Comparison of ENCODE assay signal across 1 cellular context in the genomic region with DNA sequence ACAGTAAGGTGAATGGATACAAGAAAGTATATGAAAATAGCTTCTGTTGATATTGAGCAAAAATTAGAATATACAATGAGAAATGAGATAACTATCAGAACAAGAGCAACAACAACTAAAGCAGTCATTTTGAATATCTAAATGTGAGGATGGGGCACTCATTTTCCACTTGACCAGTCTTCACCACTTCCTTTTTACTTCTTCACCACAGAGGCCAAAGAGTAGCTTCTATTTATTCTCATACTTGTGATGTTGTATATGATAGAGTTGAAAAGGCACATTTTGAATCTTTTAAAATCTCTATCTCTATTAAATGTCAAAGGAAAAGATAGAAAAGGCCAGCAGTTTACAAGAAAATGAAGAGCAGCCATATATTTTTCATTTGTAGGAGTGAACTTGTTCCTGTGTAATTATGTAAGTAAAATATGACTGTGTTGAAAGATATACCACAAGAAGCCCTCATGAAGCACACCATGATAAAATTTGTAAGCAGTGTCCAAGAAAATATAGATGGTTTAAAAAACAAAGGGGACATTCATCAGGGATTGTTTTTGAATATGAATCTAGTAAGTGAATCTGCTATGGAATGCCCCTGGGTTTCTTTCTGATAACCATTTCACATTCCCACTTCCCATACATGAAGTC.
TF ChIP-seq lines count a peak whose summit lies in the region.

No MANE protein-coding gene starts in this region.

TF ChIP-seq in WTC11, 78 proteins besides CTCF, POLR2A, EP300 and RAD21 (continued from another document):
- TF ChIP-seq, protein P1, sequence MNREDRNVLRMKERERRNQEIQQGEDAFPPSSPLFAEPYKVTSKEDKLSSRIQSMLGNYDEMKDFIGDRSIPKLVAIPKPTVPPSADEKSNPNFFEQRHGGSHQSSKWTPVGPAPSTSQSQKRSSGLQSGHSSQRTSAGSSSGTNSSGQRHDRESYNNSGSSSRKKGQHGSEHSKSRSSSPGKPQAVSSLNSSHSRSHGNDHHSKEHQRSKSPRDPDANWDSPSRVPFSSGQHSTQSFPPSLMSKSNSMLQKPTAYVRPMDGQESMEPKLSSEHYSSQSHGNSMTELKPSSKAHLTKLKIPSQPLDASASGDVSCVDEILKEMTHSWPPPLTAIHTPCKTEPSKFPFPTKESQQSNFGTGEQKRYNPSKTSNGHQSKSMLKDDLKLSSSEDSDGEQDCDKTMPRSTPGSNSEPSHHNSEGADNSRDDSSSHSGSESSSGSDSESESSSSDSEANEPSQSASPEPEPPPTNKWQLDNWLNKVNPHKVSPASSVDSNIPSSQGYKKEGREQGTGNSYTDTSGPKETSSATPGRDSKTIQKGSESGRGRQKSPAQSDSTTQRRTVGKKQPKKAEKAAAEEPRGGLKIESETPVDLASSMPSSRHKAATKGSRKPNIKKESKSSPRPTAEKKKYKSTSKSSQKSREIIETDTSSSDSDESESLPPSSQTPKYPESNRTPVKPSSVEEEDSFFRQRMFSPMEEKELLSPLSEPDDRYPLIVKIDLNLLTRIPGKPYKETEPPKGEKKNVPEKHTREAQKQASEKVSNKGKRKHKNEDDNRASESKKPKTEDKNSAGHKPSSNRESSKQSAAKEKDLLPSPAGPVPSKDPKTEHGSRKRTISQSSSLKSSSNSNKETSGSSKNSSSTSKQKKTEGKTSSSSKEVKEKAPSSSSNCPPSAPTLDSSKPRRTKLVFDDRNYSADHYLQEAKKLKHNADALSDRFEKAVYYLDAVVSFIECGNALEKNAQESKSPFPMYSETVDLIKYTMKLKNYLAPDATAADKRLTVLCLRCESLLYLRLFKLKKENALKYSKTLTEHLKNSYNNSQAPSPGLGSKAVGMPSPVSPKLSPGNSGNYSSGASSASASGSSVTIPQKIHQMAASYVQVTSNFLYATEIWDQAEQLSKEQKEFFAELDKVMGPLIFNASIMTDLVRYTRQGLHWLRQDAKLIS (CRISPR knock-in tag; IDR thresholded peaks at IDR 0.05; ENCODE audit: borderline replicate concordance), result no peak
- TF ChIP-seq GRHL2 (CRISPR knock-in tag; IDR thresholded peaks at IDR 0.05; ENCODE audit: insufficient replicate concordance, severe bottlenecking) (no peak), NR2C2 (CRISPR knock-in tag; IDR thresholded peaks at IDR 0.05) (no peak), FOXJ3 (CRISPR knock-in tag; IDR thresholded peaks at IDR 0.05; ENCODE audit: borderline replicate concordance) (no peak), NR3C1 (CRISPR knock-in tag; conservative IDR thresholded peaks at IDR 0.05; ENCODE audit: low read depth) (no peak), ELF4 (CRISPR knock-in tag; IDR thresholded peaks at IDR 0.05; ENCODE audit: low read depth) (no peak), TEAD4 (CRISPR knock-in tag; IDR thresholded peaks at IDR 0.05) (no peak)
- TF ChIP-seq, protein P2, sequence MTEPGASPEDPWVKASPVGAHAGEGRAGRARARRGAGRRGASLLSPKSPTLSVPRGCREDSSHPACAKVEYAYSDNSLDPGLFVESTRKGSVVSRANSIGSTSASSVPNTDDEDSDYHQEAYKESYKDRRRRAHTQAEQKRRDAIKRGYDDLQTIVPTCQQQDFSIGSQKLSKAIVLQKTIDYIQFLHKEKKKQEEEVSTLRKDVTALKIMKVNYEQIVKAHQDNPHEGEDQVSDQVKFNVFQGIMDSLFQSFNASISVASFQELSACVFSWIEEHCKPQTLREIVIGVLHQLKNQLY (CRISPR knock-in tag; IDR thresholded peaks at IDR 0.05), result no peak
- TF ChIP-seq, protein P3, sequence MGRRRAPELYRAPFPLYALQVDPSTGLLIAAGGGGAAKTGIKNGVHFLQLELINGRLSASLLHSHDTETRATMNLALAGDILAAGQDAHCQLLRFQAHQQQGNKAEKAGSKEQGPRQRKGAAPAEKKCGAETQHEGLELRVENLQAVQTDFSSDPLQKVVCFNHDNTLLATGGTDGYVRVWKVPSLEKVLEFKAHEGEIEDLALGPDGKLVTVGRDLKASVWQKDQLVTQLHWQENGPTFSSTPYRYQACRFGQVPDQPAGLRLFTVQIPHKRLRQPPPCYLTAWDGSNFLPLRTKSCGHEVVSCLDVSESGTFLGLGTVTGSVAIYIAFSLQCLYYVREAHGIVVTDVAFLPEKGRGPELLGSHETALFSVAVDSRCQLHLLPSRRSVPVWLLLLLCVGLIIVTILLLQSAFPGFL (CRISPR knock-in tag; IDR thresholded peaks at IDR 0.05; ENCODE audit: borderline replicate concordance), result no peak
- TF ChIP-seq, protein P4, sequence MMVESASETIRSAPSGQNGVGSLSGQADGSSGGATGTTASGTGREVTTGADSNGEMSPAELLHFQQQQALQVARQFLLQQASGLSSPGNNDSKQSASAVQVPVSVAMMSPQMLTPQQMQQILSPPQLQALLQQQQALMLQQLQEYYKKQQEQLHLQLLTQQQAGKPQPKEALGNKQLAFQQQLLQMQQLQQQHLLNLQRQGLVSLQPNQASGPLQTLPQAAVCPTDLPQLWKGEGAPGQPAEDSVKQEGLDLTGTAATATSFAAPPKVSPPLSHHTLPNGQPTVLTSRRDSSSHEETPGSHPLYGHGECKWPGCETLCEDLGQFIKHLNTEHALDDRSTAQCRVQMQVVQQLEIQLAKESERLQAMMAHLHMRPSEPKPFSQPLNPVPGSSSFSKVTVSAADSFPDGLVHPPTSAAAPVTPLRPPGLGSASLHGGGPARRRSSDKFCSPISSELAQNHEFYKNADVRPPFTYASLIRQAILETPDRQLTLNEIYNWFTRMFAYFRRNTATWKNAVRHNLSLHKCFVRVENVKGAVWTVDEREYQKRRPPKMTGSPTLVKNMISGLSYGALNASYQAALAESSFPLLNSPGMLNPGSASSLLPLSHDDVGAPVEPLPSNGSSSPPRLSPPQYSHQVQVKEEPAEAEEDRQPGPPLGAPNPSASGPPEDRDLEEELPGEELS (CRISPR knock-in tag; IDR thresholded peaks at IDR 0.05), result no peak
- TF ChIP-seq, protein P5, sequence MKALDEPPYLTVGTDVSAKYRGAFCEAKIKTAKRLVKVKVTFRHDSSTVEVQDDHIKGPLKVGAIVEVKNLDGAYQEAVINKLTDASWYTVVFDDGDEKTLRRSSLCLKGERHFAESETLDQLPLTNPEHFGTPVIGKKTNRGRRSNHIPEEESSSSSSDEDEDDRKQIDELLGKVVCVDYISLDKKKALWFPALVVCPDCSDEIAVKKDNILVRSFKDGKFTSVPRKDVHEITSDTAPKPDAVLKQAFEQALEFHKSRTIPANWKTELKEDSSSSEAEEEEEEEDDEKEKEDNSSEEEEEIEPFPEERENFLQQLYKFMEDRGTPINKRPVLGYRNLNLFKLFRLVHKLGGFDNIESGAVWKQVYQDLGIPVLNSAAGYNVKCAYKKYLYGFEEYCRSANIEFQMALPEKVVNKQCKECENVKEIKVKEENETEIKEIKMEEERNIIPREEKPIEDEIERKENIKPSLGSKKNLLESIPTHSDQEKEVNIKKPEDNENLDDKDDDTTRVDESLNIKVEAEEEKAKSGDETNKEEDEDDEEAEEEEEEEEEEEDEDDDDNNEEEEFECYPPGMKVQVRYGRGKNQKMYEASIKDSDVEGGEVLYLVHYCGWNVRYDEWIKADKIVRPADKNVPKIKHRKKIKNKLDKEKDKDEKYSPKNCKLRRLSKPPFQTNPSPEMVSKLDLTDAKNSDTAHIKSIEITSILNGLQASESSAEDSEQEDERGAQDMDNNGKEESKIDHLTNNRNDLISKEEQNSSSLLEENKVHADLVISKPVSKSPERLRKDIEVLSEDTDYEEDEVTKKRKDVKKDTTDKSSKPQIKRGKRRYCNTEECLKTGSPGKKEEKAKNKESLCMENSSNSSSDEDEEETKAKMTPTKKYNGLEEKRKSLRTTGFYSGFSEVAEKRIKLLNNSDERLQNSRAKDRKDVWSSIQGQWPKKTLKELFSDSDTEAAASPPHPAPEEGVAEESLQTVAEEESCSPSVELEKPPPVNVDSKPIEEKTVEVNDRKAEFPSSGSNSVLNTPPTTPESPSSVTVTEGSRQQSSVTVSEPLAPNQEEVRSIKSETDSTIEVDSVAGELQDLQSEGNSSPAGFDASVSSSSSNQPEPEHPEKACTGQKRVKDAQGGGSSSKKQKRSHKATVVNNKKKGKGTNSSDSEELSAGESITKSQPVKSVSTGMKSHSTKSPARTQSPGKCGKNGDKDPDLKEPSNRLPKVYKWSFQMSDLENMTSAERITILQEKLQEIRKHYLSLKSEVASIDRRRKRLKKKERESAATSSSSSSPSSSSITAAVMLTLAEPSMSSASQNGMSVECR (CRISPR knock-in tag; IDR thresholded peaks at IDR 0.05; ENCODE audit: borderline replicate concordance), result no peak
- TF ChIP-seq, protein P6, sequence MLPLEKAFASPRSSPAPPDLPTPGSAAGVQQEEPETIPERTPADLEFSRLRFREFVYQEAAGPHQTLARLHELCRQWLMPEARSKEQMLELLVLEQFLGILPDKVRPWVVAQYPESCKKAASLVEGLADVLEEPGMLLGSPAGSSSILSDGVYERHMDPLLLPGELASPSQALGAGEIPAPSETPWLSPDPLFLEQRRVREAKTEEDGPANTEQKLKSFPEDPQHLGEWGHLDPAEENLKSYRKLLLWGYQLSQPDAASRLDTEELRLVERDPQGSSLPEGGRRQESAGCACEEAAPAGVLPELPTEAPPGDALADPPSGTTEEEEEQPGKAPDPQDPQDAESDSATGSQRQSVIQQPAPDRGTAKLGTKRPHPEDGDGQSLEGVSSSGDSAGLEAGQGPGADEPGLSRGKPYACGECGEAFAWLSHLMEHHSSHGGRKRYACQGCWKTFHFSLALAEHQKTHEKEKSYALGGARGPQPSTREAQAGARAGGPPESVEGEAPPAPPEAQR (CRISPR knock-in tag; IDR thresholded peaks at IDR 0.05), result no peak
- TF ChIP-seq, protein P7, sequence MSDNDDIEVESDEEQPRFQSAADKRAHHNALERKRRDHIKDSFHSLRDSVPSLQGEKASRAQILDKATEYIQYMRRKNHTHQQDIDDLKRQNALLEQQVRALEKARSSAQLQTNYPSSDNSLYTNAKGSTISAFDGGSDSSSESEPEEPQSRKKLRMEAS (CRISPR knock-in tag; IDR thresholded peaks at IDR 0.05), result no peak
